8 cellular contexts compared by ENCODE assay signal in genomic region chr18:76686737-76687231, GRCh38.
DNase-seq lines count a peak whose midpoint lies in the region; ATAC-seq and TF ChIP-seq lines count a peak whose summit lies in the region.

No MANE protein-coding gene starts in this region.

- ATAC-seq in HG02642 (IDR thresholded peaks at IDR 0.05; ENCODE audit: poor library complexity, unreplicated experiment) = peak; percentile 59
- ATAC-seq in stimulated activated memory B cell treated with anti-CD40 and anti-IgM and Interleukin-4, amounts not matched to agents 10 μg/mL and 1 μg/mL and 100 μg/mL, for 72 hours = no peak

- H3K4me1 Mint-ChIP-seq in activated naive CD4-positive, alpha-beta T cell treated with anti-CD3 and anti-CD28 coated beads, Interleukin-2, amount 10 ng/mL, durations not matched to agents 7 days and 5 days = peaks cover 6% of the 10 kb centered on the region
- H3K4me1 Mint-ChIP-seq in T-helper 2 cell treated with Interferon-gamma antibody and Interleukin-4, amounts not matched to agents 5 μg/mL and 100 μg/mL, for 36 hours (ENCODE audit: low read depth) = peaks cover 12% of the 10 kb centered on the region
- H3K4me1 Mint-ChIP-seq in endothelial cell (ENCODE audit: unreplicated experiment) = peaks cover 7% of the 10 kb centered on the region
- peaks cover 7% of the 10 kb centered on the region for H3K4me1 Mint-ChIP-seq in mesothelial cell of epicardium
- H3K4me1 Mint-ChIP-seq in stimulated activated memory B cell treated with anti-CD40 and anti-IgM and Interleukin-4, amounts not matched to agents 10 μg/mL and 1 μg/mL and 100 μg/mL, for 72 hours = peaks cover 8% of the 10 kb centered on the region

- peaks cover 77% of the 10 kb centered on the region for H3K27me3 Mint-ChIP-seq in activated naive CD4-positive, alpha-beta T cell treated with anti-CD3 and anti-CD28 coated beads, Interleukin-2, amount 10 ng/mL, durations not matched to agents 7 days and 5 days
- H3K27me3 Mint-ChIP-seq in T-helper 2 cell treated with Interferon-gamma antibody and Interleukin-4, amounts not matched to agents 5 μg/mL and 100 μg/mL, for 36 hours (ENCODE audit: low read depth) = peaks cover 26% of the 10 kb centered on the region
- peaks cover 4% of the 10 kb centered on the region for H3K27me3 Mint-ChIP-seq in endothelial cell (ENCODE audit: unreplicated experiment)
- peaks cover 12% of the 10 kb centered on the region for H3K27me3 Mint-ChIP-seq in mesothelial cell of epicardium (ENCODE audit: low read depth)
- peaks cover 41% of the 10 kb centered on the region for H3K27me3 Mint-ChIP-seq in stimulated activated memory B cell treated with anti-CD40 and anti-IgM and Interleukin-4, amounts not matched to agents 10 μg/mL and 1 μg/mL and 100 μg/mL, for 72 hours

- H3K9me3 Mint-ChIP-seq in activated naive CD4-positive, alpha-beta T cell treated with anti-CD3 and anti-CD28 coated beads, Interleukin-2, amount 10 ng/mL, durations not matched to agents 7 days and 5 days = no peaks in the 10 kb centered on the region
- H3K9me3 Mint-ChIP-seq in T-helper 2 cell treated with Interferon-gamma antibody and Interleukin-4, amounts not matched to agents 5 μg/mL and 100 μg/mL, for 36 hours = no peaks in the 10 kb centered on the region
- H3K9me3 Mint-ChIP-seq in endothelial cell (ENCODE audit: unreplicated experiment) (no peaks in the 10 kb centered on the region), mesothelial cell of epicardium (no peaks in the 10 kb centered on the region)
- no peaks in the 10 kb centered on the region for H3K9me3 Mint-ChIP-seq in stimulated activated memory B cell treated with anti-CD40 and anti-IgM and Interleukin-4, amounts not matched to agents 10 μg/mL and 1 μg/mL and 100 μg/mL, for 72 hours

- TF ChIP-seq CTCF in endothelial cell (IDR thresholded peaks at IDR 0.05; ENCODE audit: unreplicated experiment) (peak; percentile 9), mesothelial cell of epicardium (IDR thresholded peaks at IDR 0.05; ENCODE audit: unreplicated experiment) (peak; percentile 32)

- no peak overlapping the region for H3K4me3 Mint-ChIP-seq in activated naive CD4-positive, alpha-beta T cell treated with anti-CD3 and anti-CD28 coated beads, Interleukin-2, amount 10 ng/mL, durations not matched to agents 7 days and 5 days
- peak overlapping the region; percentile 51 for H3K4me3 Mint-ChIP-seq in T-helper 2 cell treated with Interferon-gamma antibody and Interleukin-4, amounts not matched to agents 5 μg/mL and 100 μg/mL, for 36 hours
- H3K4me3 Mint-ChIP-seq in endothelial cell (ENCODE audit: unreplicated experiment) (no peak overlapping the region), mesothelial cell of epicardium (no peak overlapping the region)
- H3K4me3 Mint-ChIP-seq in stimulated activated memory B cell treated with anti-CD40 and anti-IgM and Interleukin-4, amounts not matched to agents 10 μg/mL and 1 μg/mL and 100 μg/mL, for 72 hours = no peak overlapping the region

- CTCF ChIA-PET in activated naive CD4-positive, alpha-beta T cell treated with anti-CD3 and anti-CD28 coated beads, Interleukin-2, amount 10 ng/mL, durations not matched to agents 7 days and 5 days (lab: Charles Lee) = interaction anchor here (0.6 to 1.2 kb wide), 4 partner anchors 20 to 289 kb away, joined by 3 to 9 read pairs (median 4); no protein-coding TSS in a partner anchor

- peak; percentile 52 for DNase-seq in activated naive CD4-positive, alpha-beta T cell treated with anti-CD3 and anti-CD28 coated beads, Interleukin-2, amount 10 ng/mL, durations not matched to agents 7 days and 5 days
- DNase-seq in activated naive CD4-positive, alpha-beta T cell treated with Interleukin-2 at 50 U/mL for 16 hours = no peak
- DNase-seq in NCI-H146 (lab: John Stamatoyannopoulos, UW) (peak; percentile 79), endothelial cell (ENCODE audit: low spot score) (peak; percentile 58), mesothelial cell of epicardium (ENCODE audit: low spot score in 2 of 2, unreplicated experiment in 2 of 2) (peak in 1 of 2 experiments; percentile 56)
- no peak for DNase-seq in T-helper 2 cell treated with Interferon-gamma antibody and Interleukin-4, amounts not matched to agents 5 μg/mL and 100 μg/mL, for 36 hours (ENCODE audit: low spot score)

- peak overlapping the region; percentile 70 for H3K27ac Mint-ChIP-seq in activated naive CD4-positive, alpha-beta T cell treated with anti-CD3 and anti-CD28 coated beads, Interleukin-2, amount 10 ng/mL, durations not matched to agents 7 days and 5 days
- peak overlapping the region; percentile 76 for H3K27ac Mint-ChIP-seq in T-helper 2 cell treated with Interferon-gamma antibody and Interleukin-4, amounts not matched to agents 5 μg/mL and 100 μg/mL, for 36 hours
- H3K27ac Mint-ChIP-seq in endothelial cell (ENCODE audit: unreplicated experiment) (peak overlapping the region; percentile 76), mesothelial cell of epicardium (peak overlapping the region; percentile 43)
- H3K27ac Mint-ChIP-seq in stimulated activated memory B cell treated with anti-CD40 and anti-IgM and Interleukin-4, amounts not matched to agents 10 μg/mL and 1 μg/mL and 100 μg/mL, for 72 hours = no peak overlapping the region

- H3K36me3 Mint-ChIP-seq in activated naive CD4-positive, alpha-beta T cell treated with anti-CD3 and anti-CD28 coated beads, Interleukin-2, amount 10 ng/mL, durations not matched to agents 7 days and 5 days = no peaks in the 10 kb centered on the region
- H3K36me3 Mint-ChIP-seq in T-helper 2 cell treated with Interferon-gamma antibody and Interleukin-4, amounts not matched to agents 5 μg/mL and 100 μg/mL, for 36 hours (ENCODE audit: low read depth) = no peaks in the 10 kb centered on the region
- H3K36me3 Mint-ChIP-seq in endothelial cell (ENCODE audit: low read depth, unreplicated experiment) (no peaks in the 10 kb centered on the region), mesothelial cell of epicardium (no peaks in the 10 kb centered on the region)
- H3K36me3 Mint-ChIP-seq in stimulated activated memory B cell treated with anti-CD40 and anti-IgM and Interleukin-4, amounts not matched to agents 10 μg/mL and 1 μg/mL and 100 μg/mL, for 72 hours = no peaks in the 10 kb centered on the region

Comparison
In these comparisons a context has a peak if more than half of its experiments do, and no peak if none do; other contexts are left out.
1. DNase-seq: peak in activated naive CD4-positive, alpha-beta T cell treated with anti-CD3 and anti-CD28 coated beads, Interleukin-2, amount 10 ng/mL, durations not matched to agents 7 days and 5 days (single experiment), NCI-H146 (single experiment) and endothelial cell (single experiment); none in activated naive CD4-positive, alpha-beta T cell treated with Interleukin-2 at 50 U/mL for 16 hours (single experiment) and T-helper 2 cell treated with Interferon-gamma antibody and Interleukin-4, amounts not matched to agents 5 μg/mL and 100 μg/mL, for 36 hours (single experiment).